Comparison of ENCODE assay signal across 26 cellular contexts in the genomic region with DNA sequence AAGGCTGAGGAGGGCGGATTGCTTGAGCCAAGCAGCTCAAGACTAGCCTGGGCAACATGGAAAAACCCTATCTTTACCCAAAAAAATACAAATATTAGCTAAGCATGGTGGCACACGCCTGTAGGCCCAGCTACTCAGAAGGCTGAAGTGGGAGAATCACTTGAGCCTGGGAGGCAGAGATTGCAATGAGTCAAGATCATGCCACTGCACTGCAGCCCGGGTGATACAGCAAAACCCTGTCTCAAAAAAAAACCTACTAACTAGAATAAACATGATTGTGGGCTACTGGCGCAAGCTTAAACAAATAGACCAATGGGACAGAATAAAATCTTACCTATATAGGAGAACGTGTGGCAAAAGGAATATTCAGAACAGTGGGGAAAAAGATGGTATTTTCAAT. TPM values are rescaled to one million over a fixed set of nuclear protein-coding genes. Genes with fewer than 3 reads are reported as not detected.
"Had no signal": no experiment of that assay in that cellular context is flagged by ENCODE, and none has a peak within 500 bp of the region (broad histone marks: within the 10 kb centered on the region; RNA-seq: fewer than 3 reads in every experiment).

No MANE protein-coding gene starts in this region.

- H3K27ac ChIP-seq: gastrocnemius medialis, heart left ventricle, hepatocyte, ovary, psoas muscle, sigmoid colon, testis, tibial artery had no signal

- H2AFZ ChIP-seq: hepatocyte had no signal

- H3K4me3 ChIP-seq: gastrocnemius medialis, heart left ventricle, hepatocyte, ovary, psoas muscle, sigmoid colon, testis, tibial artery had no signal

- DNase-seq: cortex of kidney; effector memory CD8-positive, alpha-beta T cell; gastrocnemius medialis; heart left ventricle; kidney; naive thymus-derived CD8-positive, alpha-beta T cell; nephron progenitor cell; occipital lobe; ovary; posterior cingulate gyrus; psoas muscle; sigmoid colon; stimulated activated CD4-positive, alpha-beta T cell treated with anti-CD3 and anti-CD28 coated beads, Interleukin-4, amount 100 ng/mL, for 4 hours; stimulated activated naive CD8-positive, alpha-beta T cell treated with anti-CD3 and anti-CD28 coated beads, Interleukin-15, Interleukin-2, amounts not matched to agents 100 U/mL and 50 U/mL, for 24 hours; substantia nigra; testis; tibial artery had no signal

- H3K4me3 Mint-ChIP-seq: effector memory CD8-positive, alpha-beta T cell; naive thymus-derived CD8-positive, alpha-beta T cell; nephron progenitor cell; stimulated activated memory B cell treated with anti-CD40 and anti-IgM and Interleukin-4, amounts not matched to agents 10 μg/mL and 1 μg/mL and 100 μg/mL, for 72 hours; type B pancreatic cell had no signal

- FAIRE-seq: endometrium, urothelium cell line had no signal

- H3K9me3 Mint-ChIP-seq: effector memory CD8-positive, alpha-beta T cell; naive thymus-derived CD8-positive, alpha-beta T cell; nephron progenitor cell; stimulated activated memory B cell treated with anti-CD40 and anti-IgM and Interleukin-4, amounts not matched to agents 10 μg/mL and 1 μg/mL and 100 μg/mL, for 72 hours; type B pancreatic cell had no signal

- H3K4me1 ChIP-seq: gastrocnemius medialis, heart left ventricle, psoas muscle, sigmoid colon, testis, tibial artery had no signal

- H3K27ac Mint-ChIP-seq: effector memory CD8-positive, alpha-beta T cell; naive thymus-derived CD8-positive, alpha-beta T cell; nephron progenitor cell; stimulated activated memory B cell treated with anti-CD40 and anti-IgM and Interleukin-4, amounts not matched to agents 10 μg/mL and 1 μg/mL and 100 μg/mL, for 72 hours; type B pancreatic cell had no signal

- H3K27me3 ChIP-seq: gastrocnemius medialis, heart left ventricle, hepatocyte, ovary, sigmoid colon, testis, tibial artery had no signal

- H3K27me3 Mint-ChIP-seq: effector memory CD8-positive, alpha-beta T cell; naive thymus-derived CD8-positive, alpha-beta T cell; stimulated activated memory B cell treated with anti-CD40 and anti-IgM and Interleukin-4, amounts not matched to agents 10 μg/mL and 1 μg/mL and 100 μg/mL, for 72 hours; type B pancreatic cell had no signal

- H3K4me1 Mint-ChIP-seq: naive thymus-derived CD8-positive, alpha-beta T cell; nephron progenitor cell; stimulated activated memory B cell treated with anti-CD40 and anti-IgM and Interleukin-4, amounts not matched to agents 10 μg/mL and 1 μg/mL and 100 μg/mL, for 72 hours had no signal

- H3K36me3 ChIP-seq: gastrocnemius medialis, heart left ventricle, ovary, sigmoid colon, tibial artery had no signal

- H3K36me3 Mint-ChIP-seq: naive thymus-derived CD8-positive, alpha-beta T cell; stimulated activated memory B cell treated with anti-CD40 and anti-IgM and Interleukin-4, amounts not matched to agents 10 μg/mL and 1 μg/mL and 100 μg/mL, for 72 hours had no signal

- H3K79me2 ChIP-seq: hepatocyte had no signal

- H3K4me2 ChIP-seq: hepatocyte had no signal

- H3K9me3 ChIP-seq: gastrocnemius medialis, ovary, psoas muscle, sigmoid colon, testis, tibial artery had no signal

- ATAC-seq: effector memory CD8-positive, alpha-beta T cell; gastrocnemius medialis; heart left ventricle; left lobe of liver; naive thymus-derived CD8-positive, alpha-beta T cell; psoas muscle; right cardiac atrium; stimulated activated memory B cell treated with anti-CD40 and anti-IgM and Interleukin-4, amounts not matched to agents 10 μg/mL and 1 μg/mL and 100 μg/mL, for 72 hours; stimulated activated naive CD8-positive, alpha-beta T cell treated with anti-CD3 and anti-CD28 coated beads, Interleukin-15, Interleukin-2, amounts not matched to agents 100 U/mL and 50 U/mL, for 24 hours had no signal

RNA-seq across cellular contexts. Expression of a gene that starts 7.3 kb away (rescaled TPM):
- total RNA-seq: gastrocnemius medialis, mesenteric fat pad, skeletal muscle tissue had no signal
